In genomic region chr3:110506890-110507289, GRCh38 we compare ENCODE assay signal across 29 cellular contexts.
"Had no signal": no experiment of that assay in that cellular context is flagged by ENCODE, and none has a peak within 500 bp of the region (broad histone marks: within the 10 kb centered on the region; RNA-seq: fewer than 3 reads in every experiment).

No MANE protein-coding gene starts in this region.

- FAIRE-seq: urothelium cell line had no signal

- H3K9me3 ChIP-seq: stomach, suprapubic skin, testis, thyroid gland, transverse colon, upper lobe of left lung, upper lobe of right lung, uterus, vagina had no signal

- H3K27ac Mint-ChIP-seq: stimulated activated effector memory CD8-positive, alpha-beta T cell treated with anti-CD3 and anti-CD28 coated beads, Interleukin-12 subunit alpha, Interleukin-12 subunit beta, amount 100 ng/mL, for 72 hours; stimulated activated memory B cell treated with anti-CD40 and anti-IgM and Interleukin-4, amounts not matched to agents 10 μg/mL and 1 μg/mL and 100 μg/mL, for 72 hours; stimulated activated naive B cell treated with anti-CD40 and anti-IgM and Interleukin-4, amounts not matched to agents 10 μg/mL and 1 μg/mL and 100 μg/mL, for 72 hours; stimulated activated naive CD8-positive, alpha-beta T cell treated with anti-CD3 and anti-CD28 coated beads, Interleukin-15, amount 100 ng/mL, for 72 hours; stimulated activated naive CD8-positive, alpha-beta T cell treated with anti-CD3 and anti-CD28 coated beads, Interleukin-15, Interleukin-2, amounts not matched to agents 100 ng/mL and 50 ng/mL, for 24 hours; type B pancreatic cell had no signal

- H3K9me3 Mint-ChIP-seq: stimulated activated effector memory CD8-positive, alpha-beta T cell treated with anti-CD3 and anti-CD28 coated beads, Interleukin-12 subunit alpha, Interleukin-12 subunit beta, amount 100 ng/mL, for 72 hours had no signal

- H3K36me3 Mint-ChIP-seq: stimulated activated effector memory CD8-positive, alpha-beta T cell treated with anti-CD3 and anti-CD28 coated beads, Interleukin-12 subunit alpha, Interleukin-12 subunit beta, amount 100 ng/mL, for 72 hours; stimulated activated memory B cell treated with anti-CD40 and anti-IgM and Interleukin-4, amounts not matched to agents 10 μg/mL and 1 μg/mL and 100 μg/mL, for 72 hours; stimulated activated naive B cell treated with anti-CD40 and anti-IgM and Interleukin-4, amounts not matched to agents 10 μg/mL and 1 μg/mL and 100 μg/mL, for 72 hours; type B pancreatic cell had no signal

- H3K4me3 Mint-ChIP-seq: stimulated activated effector memory CD8-positive, alpha-beta T cell treated with anti-CD3 and anti-CD28 coated beads, Interleukin-12 subunit alpha, Interleukin-12 subunit beta, amount 100 ng/mL, for 72 hours; stimulated activated memory B cell treated with anti-CD40 and anti-IgM and Interleukin-4, amounts not matched to agents 10 μg/mL and 1 μg/mL and 100 μg/mL, for 72 hours; stimulated activated naive B cell treated with anti-CD40 and anti-IgM and Interleukin-4, amounts not matched to agents 10 μg/mL and 1 μg/mL and 100 μg/mL, for 72 hours; stimulated activated naive CD8-positive, alpha-beta T cell treated with anti-CD3 and anti-CD28 coated beads, Interleukin-15, amount 100 ng/mL, for 72 hours; stimulated activated naive CD8-positive, alpha-beta T cell treated with anti-CD3 and anti-CD28 coated beads, Interleukin-15, Interleukin-2, amounts not matched to agents 100 ng/mL and 50 ng/mL, for 24 hours; type B pancreatic cell had no signal

- H3K27me3 Mint-ChIP-seq: stimulated activated memory B cell treated with anti-CD40 and anti-IgM and Interleukin-4, amounts not matched to agents 10 μg/mL and 1 μg/mL and 100 μg/mL, for 72 hours; stimulated activated naive B cell treated with anti-CD40 and anti-IgM and Interleukin-4, amounts not matched to agents 10 μg/mL and 1 μg/mL and 100 μg/mL, for 72 hours; type B pancreatic cell had no signal

- DNase-seq: stimulated activated CD4-positive, alpha-beta T cell treated with anti-CD3 and anti-CD28 coated beads, Interleukin-2, amount 100 ng/mL, for 48 hours; stimulated activated CD4-positive, alpha-beta T cell treated with anti-CD3 and anti-CD28 coated beads, Interleukin-4, amount 100 ng/mL, for 1 hour; stimulated activated CD4-positive, alpha-beta T cell treated with anti-CD3 and anti-CD28 coated beads, Interleukin-4, amount 100 ng/mL, for 24 hours; stimulated activated CD4-positive, alpha-beta T cell treated with anti-CD3 and anti-CD28 coated beads, Interleukin-4, amount 100 ng/mL, for 4 hours; stimulated activated CD8-positive, alpha-beta memory T cell treated with anti-CD3 and anti-CD28 coated beads, Interleukin-4, amount 100 ng/mL, for 48 hours; stimulated activated naive B cell treated with anti-CD40 and anti-IgM and Interleukin-4, amounts not matched to agents 10 μg/mL and 1 μg/mL and 100 μg/mL, for 72 hours; stimulated activated naive CD4-positive, alpha-beta T cell; stimulated activated naive CD4-positive, alpha-beta T cell treated with Interleukin-2 at 50 U/mL for 16 hours; stimulated activated naive CD8-positive, alpha-beta T cell treated with anti-CD3 and anti-CD28 coated beads, Interleukin-15, amount 100 ng/mL, for 72 hours; stimulated activated naive CD8-positive, alpha-beta T cell treated with anti-CD3 and anti-CD28 coated beads, Interleukin-15, Interleukin-2, amounts not matched to agents 100 U/mL and 50 U/mL, for 24 hours; stomach; substantia nigra; testis; thyroid gland; tibial artery; transverse colon; trophoblast cell; upper lobe of left lung; upper lobe of right lung; uterus had no signal

- H3K4me1 Mint-ChIP-seq: stimulated activated effector memory CD8-positive, alpha-beta T cell treated with anti-CD3 and anti-CD28 coated beads, Interleukin-12 subunit alpha, Interleukin-12 subunit beta, amount 100 ng/mL, for 72 hours; stimulated activated memory B cell treated with anti-CD40 and anti-IgM and Interleukin-4, amounts not matched to agents 10 μg/mL and 1 μg/mL and 100 μg/mL, for 72 hours; stimulated activated naive B cell treated with anti-CD40 and anti-IgM and Interleukin-4, amounts not matched to agents 10 μg/mL and 1 μg/mL and 100 μg/mL, for 72 hours; stimulated activated naive CD8-positive, alpha-beta T cell treated with anti-CD3 and anti-CD28 coated beads, Interleukin-15, amount 100 ng/mL, for 72 hours had no signal

- H3K27ac ChIP-seq: stomach, suprapubic skin, testis, thoracic aorta, thyroid gland, tibial artery, tibial nerve, transverse colon, upper lobe of left lung, upper lobe of right lung, uterus, vagina had no signal

- H3K36me3 ChIP-seq: stomach, suprapubic skin, thoracic aorta, thyroid gland, tibial artery, tibial nerve, transverse colon, upper lobe of left lung, upper lobe of right lung, uterus, vagina had no signal

- H3K27me3 ChIP-seq: stomach, suprapubic skin, testis, thyroid gland, tibial artery, tibial nerve, transverse colon, upper lobe of left lung, upper lobe of right lung, uterus, vagina had no signal

- H3K4me3 ChIP-seq: stomach, suprapubic skin, testis, thoracic aorta, thyroid gland, tibial artery, tibial nerve, transverse colon, upper lobe of left lung, upper lobe of right lung, uterus, vagina had no signal

- H3K4me1 ChIP-seq: stomach, suprapubic skin, testis, thyroid gland, tibial artery, tibial nerve, transverse colon, upper lobe of left lung, upper lobe of right lung, uterus, vagina had no signal

- ATAC-seq: stimulated activated effector memory CD8-positive, alpha-beta T cell treated with anti-CD3 and anti-CD28 coated beads, Interleukin-12 subunit alpha, Interleukin-12 subunit beta, amount 100 ng/mL, for 72 hours; stimulated activated memory B cell treated with anti-CD40 and anti-IgM and Interleukin-4, amounts not matched to agents 10 μg/mL and 1 μg/mL and 100 μg/mL, for 72 hours; stimulated activated naive B cell treated with anti-CD40 and anti-IgM and Interleukin-4, amounts not matched to agents 10 μg/mL and 1 μg/mL and 100 μg/mL, for 72 hours; stimulated activated naive CD8-positive, alpha-beta T cell treated with anti-CD3 and anti-CD28 coated beads, Interleukin-15, amount 100 ng/mL, for 72 hours; stimulated activated naive CD8-positive, alpha-beta T cell treated with anti-CD3 and anti-CD28 coated beads, Interleukin-15, Interleukin-2, amounts not matched to agents 100 U/mL and 50 U/mL, for 24 hours; upper lobe of right lung had no signal
